Comparison of ENCODE assay signal across 1 cellular context in genomic region chr4:3531887-3532713, GRCh38.
A peak's percentile ranks its signal among the peaks of the same experiment; 100 is the strongest.
TF ChIP-seq lines count a peak whose summit lies in the region.

A gene with protein sequence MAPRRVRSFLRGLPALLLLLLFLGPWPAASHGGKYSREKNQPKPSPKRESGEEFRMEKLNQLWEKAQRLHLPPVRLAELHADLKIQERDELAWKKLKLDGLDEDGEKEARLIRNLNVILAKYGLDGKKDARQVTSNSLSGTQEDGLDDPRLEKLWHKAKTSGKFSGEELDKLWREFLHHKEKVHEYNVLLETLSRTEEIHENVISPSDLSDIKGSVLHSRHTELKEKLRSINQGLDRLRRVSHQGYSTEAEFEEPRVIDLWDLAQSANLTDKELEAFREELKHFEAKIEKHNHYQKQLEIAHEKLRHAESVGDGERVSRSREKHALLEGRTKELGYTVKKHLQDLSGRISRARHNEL (minus strand): TSS chr4:3532422. CDS start chr4:3532412, 10 bp downstream.

TF ChIP-seq in H1, 55 proteins besides CTCF, POLR2A, EP300 and RAD21:
- TF ChIP-seq MAX (IDR thresholded peaks at IDR 0.05) (peak; percentile 78), BACH1 (IDR thresholded peaks at IDR 0.05; ENCODE audit: low read length) (no peak), EGR1 (IDR thresholded peaks at IDR 0.05; ENCODE audit: borderline replicate concordance, low read depth, low read length) (no peak), E2F6 (IDR thresholded peaks at IDR 0.05) (peak; percentile 81), RFX5 (IDR thresholded peaks at IDR 0.05; ENCODE audit: borderline replicate concordance, low read depth, low read length) (no peak), CTBP2 (IDR thresholded peaks at IDR 0.05; ENCODE audit: borderline replicate concordance, insufficient read depth, insufficient read length, low read length) (no peak), CHD2 (IDR thresholded peaks at IDR 0.05; ENCODE audit: low read length) (no peak), HDAC6 (IDR thresholded peaks at IDR 0.05; ENCODE audit: low read depth, low read length) (no peak), BCL11A (IDR thresholded peaks at IDR 0.05; ENCODE audit: low read depth in 2 of 2, low read length in 2 of 2) (no peak), EZH2 (IDR thresholded peaks at IDR 0.05; ENCODE audit: low read depth, low read length, severe bottlenecking) (no peak), SP1 (IDR thresholded peaks at IDR 0.05; ENCODE audit: low read depth, low read length) (no peak), SIN3A (conservative IDR thresholded peaks at IDR 0.05 in 1 of 2, IDR thresholded peaks at IDR 0.05 in 1 of 2; ENCODE audit: low read depth in 1 of 2, low read length in 2 of 2) (peak in 1 of 2 experiments; percentile 72; a peak in 2 of 4 replicates), TAF1 (IDR thresholded peaks at IDR 0.05; ENCODE audit: low read depth, low read length) (peak; percentile 99), CHD1 (IDR thresholded peaks at IDR 0.05; ENCODE audit: low read depth, low read length) (no peak), RXRA (IDR thresholded peaks at IDR 0.05; ENCODE audit: insufficient read depth, low read depth, low read length) (no peak), TEAD4 (IDR thresholded peaks at IDR 0.05; ENCODE audit: low read depth, low read length) (no peak), ATF3 (IDR thresholded peaks at IDR 0.05; ENCODE audit: insufficient read depth, low read depth, low read length) (no peak), CBX8 (IDR thresholded peaks at IDR 0.05; ENCODE audit: borderline replicate concordance, low read depth, low read length) (no peak), POU5F1 (IDR thresholded peaks at IDR 0.05; ENCODE audit: low read depth, low read length) (no peak), TBP (IDR thresholded peaks at IDR 0.05; ENCODE audit: low read depth, low read length) (peak; percentile 93), ZNF274 (IDR thresholded peaks at IDR 0.05; ENCODE audit: borderline replicate concordance, extremely low read depth, low read length) (no peak), SP4 (IDR thresholded peaks at IDR 0.05; ENCODE audit: low read length) (peak; percentile 41; the same call in 1 of the 2 replicates), YY1 (IDR thresholded peaks at IDR 0.05; ENCODE audit: low read depth, low read length) (peak; percentile 88), JUN (IDR thresholded peaks at IDR 0.05; ENCODE audit: low read depth, low read length) (no peak), FOSL1 (IDR thresholded peaks at IDR 0.05; ENCODE audit: insufficient read depth, low read depth, low read length) (no peak), PHF8 (conservative IDR thresholded peaks at IDR 0.05; ENCODE audit: low read depth, low read length) (peak; percentile 99), SIX5 (IDR thresholded peaks at IDR 0.05; ENCODE audit: low read depth, low read length) (peak; percentile 47; the same call in 1 of the 2 replicates), KDM4A (IDR thresholded peaks at IDR 0.05; ENCODE audit: low read depth, low read length, severe bottlenecking) (peak; percentile 61), SAP30 (IDR thresholded peaks at IDR 0.05; ENCODE audit: insufficient read depth, insufficient replicate concordance, low read length) (peak; percentile 72), NRF1 (IDR thresholded peaks at IDR 0.05; ENCODE audit: low read depth, low read length) (peak; percentile 95), GABPA (IDR thresholded peaks at IDR 0.05; ENCODE audit: borderline replicate concordance, insufficient read depth, low read length) (no peak), TAF7 (optimal IDR thresholded peaks at IDR 0.05; ENCODE audit: borderline replicate concordance, low read depth, low read length) (peak; percentile 96), POLR2AphosphoS5 (IDR thresholded peaks at IDR 0.05; ENCODE audit: low read depth, low read length) (peak; percentile 90), KDM1A (IDR thresholded peaks at IDR 0.05; ENCODE audit: borderline replicate concordance, low read length) (no peak), KDM5A (IDR thresholded peaks at IDR 0.05; ENCODE audit: low read length) (no peak), CHD7 (IDR thresholded peaks at IDR 0.05; ENCODE audit: insufficient replicate concordance, low read length) (no peak), RBBP5 (IDR thresholded peaks at IDR 0.05; ENCODE audit: borderline replicate concordance, low read depth, low read length) (no peak), USF2 (IDR thresholded peaks at IDR 0.05; ENCODE audit: low read length) (no peak), SP2 (IDR thresholded peaks at IDR 0.05; ENCODE audit: low read length) (no peak)
